ENCODE assay signal across 17 cellular contexts in the genomic region with DNA sequence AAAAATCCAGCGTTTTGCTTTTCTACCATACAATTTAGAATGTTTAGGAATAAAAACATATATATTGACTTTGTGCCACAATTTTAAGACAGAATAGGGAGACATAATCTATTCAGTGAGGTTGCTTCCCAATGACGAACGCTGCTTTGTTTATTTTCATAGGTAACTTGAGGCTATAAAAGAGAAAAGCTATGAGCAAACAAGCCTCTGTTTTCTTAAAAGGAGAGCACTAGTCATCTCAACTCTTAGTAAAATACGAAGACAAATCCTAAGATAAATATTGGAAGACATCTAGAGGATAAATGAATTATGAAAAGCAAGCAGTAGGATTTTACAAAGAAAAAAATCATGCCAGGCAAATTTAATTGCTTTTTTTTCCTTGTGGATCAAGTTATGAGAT.
DNase-seq lines count a peak whose midpoint lies in the region; TF ChIP-seq lines count a peak whose summit lies in the region.
"Had no signal": no experiment of that assay in that cellular context is flagged by ENCODE, and none has a peak within 500 bp of the region (broad histone marks: within the 10 kb centered on the region; RNA-seq: fewer than 3 reads in every experiment).

No MANE protein-coding gene starts in this region.

- H3K9me3 ChIP-seq in hepatocyte (ENCODE audit: low read depth), result no peaks in the 10 kb centered on the region
- H3K9me3 ChIP-seq: BLaER1 had no signal

- TF ChIP-seq CTCF in hepatocyte (IDR thresholded peaks at IDR 0.05; ENCODE audit: poor library complexity), result no peak

- DNase-seq in NCI-H1092 treated with DMSO at 0.1 percent for 48 hours (lab: John Stamatoyannopoulos, UW) (peak; percentile 9), NCI-H1092 (lab: John Stamatoyannopoulos, UW) (no peak), NCI-H1930 (lab: John Stamatoyannopoulos, UW) (peak; percentile 2 to 33), SHP77 treated with DMSO at 0.1 percent for 48 hours (lab: John Stamatoyannopoulos, UW) (peak; percentile 47), hepatocyte (ENCODE audit: low spot score) (peak; percentile 5), NCI-H446 treated with DMSO at 0.1 percent for 48 hours (lab: John Stamatoyannopoulos, UW) (no peak), D341Med (ENCODE audit: low spot score) (no peak), AML-193 (lab: John Stamatoyannopoulos, UW) (no peak)
- DNase-seq: 8988T; CD8-positive, alpha-beta T cell; KG1; NCI-H1105; NCI-H187; NCI-H2171 treated with DMSO at 0.1 percent for 48 hours; PC-9 had no signal

- H3K79me2 ChIP-seq in hepatocyte, result no peaks in the 10 kb centered on the region

- H3K4me1 ChIP-seq in hepatocyte (ENCODE audit: insufficient read depth), result no peaks in the 10 kb centered on the region
- H3K4me1 ChIP-seq: BLaER1 had no signal

- no peaks in the 10 kb centered on the region for H3K27me3 ChIP-seq in hepatocyte
- H3K27me3 ChIP-seq: BLaER1 had no signal

- no peak overlapping the region for H2AFZ ChIP-seq in hepatocyte
- H2AFZ ChIP-seq: GM23338, PC-9 had no signal

- no peak overlapping the region for H3K27ac ChIP-seq in hepatocyte
- H3K27ac ChIP-seq: BLaER1, PC-9 had no signal

- H3K4me2 ChIP-seq in hepatocyte, result no peak overlapping the region
- H3K4me2 ChIP-seq: BLaER1, GM23338, PC-9 had no signal

- no peaks in the 10 kb centered on the region for H4K20me1 ChIP-seq in hepatocyte (ENCODE audit: insufficient read depth, poor library complexity, severe bottlenecking)
- H4K20me1 ChIP-seq: BLaER1 had no signal

- no peak overlapping the region for H3K4me3 ChIP-seq in hepatocyte
- H3K4me3 ChIP-seq: BLaER1, GM23338, PC-9 had no signal

- WGBS in hepatocyte (ENCODE audit: low lambda C conversion rate, missing lambda C conversion rate), result 23% methylated on average over 4 of the region's 4 CpGs

- no peaks in the 10 kb centered on the region for H3K9me2 ChIP-seq in hepatocyte (replicated peaks; ENCODE audit: insufficient read depth)

- H3K36me3 ChIP-seq in hepatocyte (replicated peaks; ENCODE audit: insufficient read depth, low read depth), result no peaks in the 10 kb centered on the region
- H3K36me3 ChIP-seq: BLaER1 had no signal

Comparison
In these comparisons a context has a peak if more than half of its experiments do, and no peak if none do; other contexts are left out.
1. DNase-seq: peak in NCI-H1092 treated with DMSO at 0.1 percent for 48 hours (single experiment), NCI-H1930 (2 of 2), SHP77 treated with DMSO at 0.1 percent for 48 hours (single experiment) and hepatocyte (single experiment); none in NCI-H1092 (single experiment), NCI-H446 treated with DMSO at 0.1 percent for 48 hours (single experiment), D341Med (single experiment) and AML-193 (0 of 2).